Comparison of ENCODE assay signal across 1 cellular context in the genomic region with DNA sequence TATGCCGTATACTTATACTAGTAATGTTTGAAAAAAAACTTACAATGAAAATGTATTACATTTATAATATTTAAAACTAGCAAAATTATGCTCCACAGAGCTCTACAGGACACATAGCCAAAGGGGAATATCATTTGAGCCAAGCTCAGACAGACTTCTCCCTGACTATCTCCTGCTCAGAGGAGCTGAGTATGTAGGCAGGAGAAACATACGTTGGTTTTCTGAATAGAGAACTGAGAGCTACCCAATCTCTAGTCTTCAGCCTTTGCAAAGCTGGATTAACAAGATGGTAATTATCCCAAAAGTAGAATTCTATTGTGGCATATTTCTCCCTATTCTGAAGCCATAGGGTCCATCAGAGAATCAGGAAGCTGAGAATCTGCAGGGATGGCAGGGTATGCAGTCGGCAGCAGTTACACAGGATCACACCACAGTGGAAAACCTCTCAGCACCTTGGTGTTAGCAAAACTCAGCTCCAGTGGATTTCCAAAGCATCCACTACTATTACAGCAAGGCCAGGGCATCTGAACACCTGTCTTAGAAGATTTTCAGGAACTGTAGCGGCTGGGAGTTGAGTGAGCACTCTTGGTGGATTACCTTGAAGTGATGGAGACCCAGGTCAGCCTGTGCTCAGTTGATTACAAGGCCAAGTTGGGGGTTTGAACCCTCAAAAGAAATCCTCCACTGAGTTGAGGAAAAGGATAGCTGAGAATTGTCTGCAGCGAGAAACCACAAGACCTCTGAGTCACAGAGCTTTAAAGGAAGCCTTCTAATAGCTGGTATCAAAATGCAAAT.
A peak's percentile ranks its signal among the peaks of the same experiment; 100 is the strongest.
TF ChIP-seq lines count a peak whose summit lies in the region.

No MANE protein-coding gene starts in this region.

TF ChIP-seq in GM12878, 131 proteins besides CTCF, POLR2A, EP300 and RAD21 (continued from another document):
- TF ChIP-seq, protein P1, sequence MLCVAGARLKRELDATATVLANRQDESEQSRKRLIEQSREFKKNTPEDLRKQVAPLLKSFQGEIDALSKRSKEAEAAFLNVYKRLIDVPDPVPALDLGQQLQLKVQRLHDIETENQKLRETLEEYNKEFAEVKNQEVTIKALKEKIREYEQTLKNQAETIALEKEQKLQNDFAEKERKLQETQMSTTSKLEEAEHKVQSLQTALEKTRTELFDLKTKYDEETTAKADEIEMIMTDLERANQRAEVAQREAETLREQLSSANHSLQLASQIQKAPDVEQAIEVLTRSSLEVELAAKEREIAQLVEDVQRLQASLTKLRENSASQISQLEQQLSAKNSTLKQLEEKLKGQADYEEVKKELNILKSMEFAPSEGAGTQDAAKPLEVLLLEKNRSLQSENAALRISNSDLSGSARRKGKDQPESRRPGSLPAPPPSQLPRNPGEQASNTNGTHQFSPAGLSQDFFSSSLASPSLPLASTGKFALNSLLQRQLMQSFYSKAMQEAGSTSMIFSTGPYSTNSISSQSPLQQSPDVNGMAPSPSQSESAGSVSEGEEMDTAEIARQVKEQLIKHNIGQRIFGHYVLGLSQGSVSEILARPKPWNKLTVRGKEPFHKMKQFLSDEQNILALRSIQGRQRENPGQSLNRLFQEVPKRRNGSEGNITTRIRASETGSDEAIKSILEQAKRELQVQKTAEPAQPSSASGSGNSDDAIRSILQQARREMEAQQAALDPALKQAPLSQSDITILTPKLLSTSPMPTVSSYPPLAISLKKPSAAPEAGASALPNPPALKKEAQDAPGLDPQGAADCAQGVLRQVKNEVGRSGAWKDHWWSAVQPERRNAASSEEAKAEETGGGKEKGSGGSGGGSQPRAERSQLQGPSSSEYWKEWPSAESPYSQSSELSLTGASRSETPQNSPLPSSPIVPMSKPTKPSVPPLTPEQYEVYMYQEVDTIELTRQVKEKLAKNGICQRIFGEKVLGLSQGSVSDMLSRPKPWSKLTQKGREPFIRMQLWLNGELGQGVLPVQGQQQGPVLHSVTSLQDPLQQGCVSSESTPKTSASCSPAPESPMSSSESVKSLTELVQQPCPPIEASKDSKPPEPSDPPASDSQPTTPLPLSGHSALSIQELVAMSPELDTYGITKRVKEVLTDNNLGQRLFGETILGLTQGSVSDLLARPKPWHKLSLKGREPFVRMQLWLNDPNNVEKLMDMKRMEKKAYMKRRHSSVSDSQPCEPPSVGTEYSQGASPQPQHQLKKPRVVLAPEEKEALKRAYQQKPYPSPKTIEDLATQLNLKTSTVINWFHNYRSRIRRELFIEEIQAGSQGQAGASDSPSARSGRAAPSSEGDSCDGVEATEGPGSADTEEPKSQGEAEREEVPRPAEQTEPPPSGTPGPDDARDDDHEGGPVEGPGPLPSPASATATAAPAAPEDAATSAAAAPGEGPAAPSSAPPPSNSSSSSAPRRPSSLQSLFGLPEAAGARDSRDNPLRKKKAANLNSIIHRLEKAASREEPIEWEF (IDR thresholded peaks at IDR 0.05; ENCODE audit: insufficient replicate concordance, low read depth, low read length), result no peak
- TF ChIP-seq JUND (IDR thresholded peaks at IDR 0.05; ENCODE audit: low read depth, low read length) (no peak), STAT3 (IDR thresholded peaks at IDR 0.05; ENCODE audit: low read depth, low read length) (no peak), NR2C2 (IDR thresholded peaks at IDR 0.05; ENCODE audit: borderline replicate concordance, control insufficient read depth, insufficient read length, low read depth) (no peak), POU2F2 (IDR thresholded peaks at IDR 0.05; ENCODE audit: borderline replicate concordance, low read depth, low read length) (no peak), ATF7 (IDR thresholded peaks at IDR 0.05; ENCODE audit: low read depth) (no peak), CHD2 (IDR thresholded peaks at IDR 0.05; ENCODE audit: borderline replicate concordance, low read depth, low read length) (no peak), HDAC2 (IDR thresholded peaks at IDR 0.05) (no peak), TCF3 (IDR thresholded peaks at IDR 0.05; ENCODE audit: borderline replicate concordance, insufficient read depth, low read depth, low read length) (no peak), NR2F1 (conservative IDR thresholded peaks at IDR 0.05) (no peak), CBX3 (IDR thresholded peaks at IDR 0.05; ENCODE audit: borderline replicate concordance, low read depth) (no peak), MTA2 (IDR thresholded peaks at IDR 0.05; ENCODE audit: low read depth) (no peak), BRCA1 (IDR thresholded peaks at IDR 0.05; ENCODE audit: low read depth, low read length) (no peak), POLR2AphosphoS5 (IDR thresholded peaks at IDR 0.05; ENCODE audit: low read length) (peak; percentile 99), TBL1XR1 (IDR thresholded peaks at IDR 0.05; ENCODE audit: low read depth, low read length) (no peak), FOXM1 (IDR thresholded peaks at IDR 0.05; ENCODE audit: low read depth, low read length) (no peak)
- TF ChIP-seq, protein P2, sequence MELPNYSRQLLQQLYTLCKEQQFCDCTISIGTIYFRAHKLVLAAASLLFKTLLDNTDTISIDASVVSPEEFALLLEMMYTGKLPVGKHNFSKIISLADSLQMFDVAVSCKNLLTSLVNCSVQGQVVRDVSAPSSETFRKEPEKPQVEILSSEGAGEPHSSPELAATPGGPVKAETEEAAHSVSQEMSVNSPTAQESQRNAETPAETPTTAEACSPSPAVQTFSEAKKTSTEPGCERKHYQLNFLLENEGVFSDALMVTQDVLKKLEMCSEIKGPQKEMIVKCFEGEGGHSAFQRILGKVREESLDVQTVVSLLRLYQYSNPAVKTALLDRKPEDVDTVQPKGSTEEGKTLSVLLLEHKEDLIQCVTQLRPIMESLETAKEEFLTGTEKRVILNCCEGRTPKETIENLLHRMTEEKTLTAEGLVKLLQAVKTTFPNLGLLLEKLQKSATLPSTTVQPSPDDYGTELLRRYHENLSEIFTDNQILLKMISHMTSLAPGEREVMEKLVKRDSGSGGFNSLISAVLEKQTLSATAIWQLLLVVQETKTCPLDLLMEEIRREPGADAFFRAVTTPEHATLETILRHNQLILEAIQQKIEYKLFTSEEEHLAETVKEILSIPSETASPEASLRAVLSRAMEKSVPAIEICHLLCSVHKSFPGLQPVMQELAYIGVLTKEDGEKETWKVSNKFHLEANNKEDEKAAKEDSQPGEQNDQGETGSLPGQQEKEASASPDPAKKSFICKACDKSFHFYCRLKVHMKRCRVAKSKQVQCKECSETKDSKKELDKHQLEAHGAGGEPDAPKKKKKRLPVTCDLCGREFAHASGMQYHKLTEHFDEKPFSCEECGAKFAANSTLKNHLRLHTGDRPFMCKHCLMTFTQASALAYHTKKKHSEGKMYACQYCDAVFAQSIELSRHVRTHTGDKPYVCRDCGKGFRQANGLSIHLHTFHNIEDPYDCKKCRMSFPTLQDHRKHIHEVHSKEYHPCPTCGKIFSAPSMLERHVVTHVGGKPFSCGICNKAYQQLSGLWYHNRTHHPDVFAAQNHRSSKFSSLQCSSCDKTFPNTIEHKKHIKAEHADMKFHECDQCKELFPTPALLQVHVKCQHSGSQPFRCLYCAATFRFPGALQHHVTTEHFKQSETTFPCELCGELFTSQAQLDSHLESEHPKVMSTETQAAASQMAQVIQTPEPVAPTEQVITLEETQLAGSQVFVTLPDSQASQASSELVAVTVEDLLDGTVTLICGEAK (IDR thresholded peaks at IDR 0.05; ENCODE audit: borderline replicate concordance), result no peak
- TF ChIP-seq, protein P3, sequence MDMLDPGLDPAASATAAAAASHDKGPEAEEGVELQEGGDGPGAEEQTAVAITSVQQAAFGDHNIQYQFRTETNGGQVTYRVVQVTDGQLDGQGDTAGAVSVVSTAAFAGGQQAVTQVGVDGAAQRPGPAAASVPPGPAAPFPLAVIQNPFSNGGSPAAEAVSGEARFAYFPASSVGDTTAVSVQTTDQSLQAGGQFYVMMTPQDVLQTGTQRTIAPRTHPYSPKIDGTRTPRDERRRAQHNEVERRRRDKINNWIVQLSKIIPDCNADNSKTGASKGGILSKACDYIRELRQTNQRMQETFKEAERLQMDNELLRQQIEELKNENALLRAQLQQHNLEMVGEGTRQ (IDR thresholded peaks at IDR 0.05; ENCODE audit: borderline replicate concordance, low read depth, low read length), result no peak
- TF ChIP-seq, protein P4, sequence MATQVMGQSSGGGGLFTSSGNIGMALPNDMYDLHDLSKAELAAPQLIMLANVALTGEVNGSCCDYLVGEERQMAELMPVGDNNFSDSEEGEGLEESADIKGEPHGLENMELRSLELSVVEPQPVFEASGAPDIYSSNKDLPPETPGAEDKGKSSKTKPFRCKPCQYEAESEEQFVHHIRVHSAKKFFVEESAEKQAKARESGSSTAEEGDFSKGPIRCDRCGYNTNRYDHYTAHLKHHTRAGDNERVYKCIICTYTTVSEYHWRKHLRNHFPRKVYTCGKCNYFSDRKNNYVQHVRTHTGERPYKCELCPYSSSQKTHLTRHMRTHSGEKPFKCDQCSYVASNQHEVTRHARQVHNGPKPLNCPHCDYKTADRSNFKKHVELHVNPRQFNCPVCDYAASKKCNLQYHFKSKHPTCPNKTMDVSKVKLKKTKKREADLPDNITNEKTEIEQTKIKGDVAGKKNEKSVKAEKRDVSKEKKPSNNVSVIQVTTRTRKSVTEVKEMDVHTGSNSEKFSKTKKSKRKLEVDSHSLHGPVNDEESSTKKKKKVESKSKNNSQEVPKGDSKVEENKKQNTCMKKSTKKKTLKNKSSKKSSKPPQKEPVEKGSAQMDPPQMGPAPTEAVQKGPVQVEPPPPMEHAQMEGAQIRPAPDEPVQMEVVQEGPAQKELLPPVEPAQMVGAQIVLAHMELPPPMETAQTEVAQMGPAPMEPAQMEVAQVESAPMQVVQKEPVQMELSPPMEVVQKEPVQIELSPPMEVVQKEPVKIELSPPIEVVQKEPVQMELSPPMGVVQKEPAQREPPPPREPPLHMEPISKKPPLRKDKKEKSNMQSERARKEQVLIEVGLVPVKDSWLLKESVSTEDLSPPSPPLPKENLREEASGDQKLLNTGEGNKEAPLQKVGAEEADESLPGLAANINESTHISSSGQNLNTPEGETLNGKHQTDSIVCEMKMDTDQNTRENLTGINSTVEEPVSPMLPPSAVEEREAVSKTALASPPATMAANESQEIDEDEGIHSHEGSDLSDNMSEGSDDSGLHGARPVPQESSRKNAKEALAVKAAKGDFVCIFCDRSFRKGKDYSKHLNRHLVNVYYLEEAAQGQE (IDR thresholded peaks at IDR 0.05; ENCODE audit: low read depth, low read length), result 0 out of 2 replicates have a peak, but pooled peaks have one; percentile 5
- TF ChIP-seq, protein P5, sequence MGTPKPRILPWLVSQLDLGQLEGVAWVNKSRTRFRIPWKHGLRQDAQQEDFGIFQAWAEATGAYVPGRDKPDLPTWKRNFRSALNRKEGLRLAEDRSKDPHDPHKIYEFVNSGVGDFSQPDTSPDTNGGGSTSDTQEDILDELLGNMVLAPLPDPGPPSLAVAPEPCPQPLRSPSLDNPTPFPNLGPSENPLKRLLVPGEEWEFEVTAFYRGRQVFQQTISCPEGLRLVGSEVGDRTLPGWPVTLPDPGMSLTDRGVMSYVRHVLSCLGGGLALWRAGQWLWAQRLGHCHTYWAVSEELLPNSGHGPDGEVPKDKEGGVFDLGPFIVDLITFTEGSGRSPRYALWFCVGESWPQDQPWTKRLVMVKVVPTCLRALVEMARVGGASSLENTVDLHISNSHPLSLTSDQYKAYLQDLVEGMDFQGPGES (IDR thresholded peaks at IDR 0.05), result no peak
